ENCODE assay signal across 1 cellular context in the genomic region with DNA sequence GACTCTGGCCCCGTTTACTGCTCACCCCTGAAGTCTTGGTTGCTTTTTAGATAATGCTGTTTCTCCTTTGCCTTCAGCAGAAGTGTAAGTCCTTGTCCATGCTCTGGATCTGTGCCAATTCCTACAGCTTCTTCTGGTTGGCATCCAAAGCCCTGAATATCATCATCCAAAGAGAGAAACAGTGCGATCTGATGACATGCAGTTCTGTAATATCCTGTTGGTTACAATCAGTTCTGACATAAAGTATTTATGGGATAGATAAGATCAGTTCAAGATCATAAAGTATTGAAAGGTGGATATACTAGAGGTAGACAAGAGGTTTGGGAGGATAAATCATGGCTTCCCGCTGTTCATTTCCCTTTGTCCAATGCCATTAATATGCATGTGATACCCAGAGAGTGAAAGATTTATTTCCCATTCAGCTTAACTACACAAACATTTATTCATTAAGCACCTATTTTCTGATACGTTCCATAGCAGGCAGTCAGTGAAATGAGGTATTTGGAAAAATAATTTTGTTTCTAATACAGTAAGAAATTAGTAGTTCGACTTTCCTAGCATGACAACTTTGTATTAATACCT.
TF ChIP-seq lines count a peak whose summit lies in the region.

No MANE protein-coding gene starts in this region.

TF ChIP-seq in SK-N-SH, 30 proteins besides CTCF, POLR2A, EP300 and RAD21 (continued from another document):
- TF ChIP-seq CHD2 (IDR thresholded peaks at IDR 0.05; ENCODE audit: low read length, partially characterized antibody) = no peak
- no peak for TF ChIP-seq MXI1 (IDR thresholded peaks at IDR 0.05; ENCODE audit: low read depth, low read length)
- TF ChIP-seq POLR2AphosphoS5 (IDR thresholded peaks at IDR 0.05; ENCODE audit: low read depth, low read length) = no peak
- TF ChIP-seq, protein P1, sequence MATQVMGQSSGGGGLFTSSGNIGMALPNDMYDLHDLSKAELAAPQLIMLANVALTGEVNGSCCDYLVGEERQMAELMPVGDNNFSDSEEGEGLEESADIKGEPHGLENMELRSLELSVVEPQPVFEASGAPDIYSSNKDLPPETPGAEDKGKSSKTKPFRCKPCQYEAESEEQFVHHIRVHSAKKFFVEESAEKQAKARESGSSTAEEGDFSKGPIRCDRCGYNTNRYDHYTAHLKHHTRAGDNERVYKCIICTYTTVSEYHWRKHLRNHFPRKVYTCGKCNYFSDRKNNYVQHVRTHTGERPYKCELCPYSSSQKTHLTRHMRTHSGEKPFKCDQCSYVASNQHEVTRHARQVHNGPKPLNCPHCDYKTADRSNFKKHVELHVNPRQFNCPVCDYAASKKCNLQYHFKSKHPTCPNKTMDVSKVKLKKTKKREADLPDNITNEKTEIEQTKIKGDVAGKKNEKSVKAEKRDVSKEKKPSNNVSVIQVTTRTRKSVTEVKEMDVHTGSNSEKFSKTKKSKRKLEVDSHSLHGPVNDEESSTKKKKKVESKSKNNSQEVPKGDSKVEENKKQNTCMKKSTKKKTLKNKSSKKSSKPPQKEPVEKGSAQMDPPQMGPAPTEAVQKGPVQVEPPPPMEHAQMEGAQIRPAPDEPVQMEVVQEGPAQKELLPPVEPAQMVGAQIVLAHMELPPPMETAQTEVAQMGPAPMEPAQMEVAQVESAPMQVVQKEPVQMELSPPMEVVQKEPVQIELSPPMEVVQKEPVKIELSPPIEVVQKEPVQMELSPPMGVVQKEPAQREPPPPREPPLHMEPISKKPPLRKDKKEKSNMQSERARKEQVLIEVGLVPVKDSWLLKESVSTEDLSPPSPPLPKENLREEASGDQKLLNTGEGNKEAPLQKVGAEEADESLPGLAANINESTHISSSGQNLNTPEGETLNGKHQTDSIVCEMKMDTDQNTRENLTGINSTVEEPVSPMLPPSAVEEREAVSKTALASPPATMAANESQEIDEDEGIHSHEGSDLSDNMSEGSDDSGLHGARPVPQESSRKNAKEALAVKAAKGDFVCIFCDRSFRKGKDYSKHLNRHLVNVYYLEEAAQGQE (IDR thresholded peaks at IDR 0.05; ENCODE audit: low read depth, low read length) = no peak
- TF ChIP-seq, protein P2, sequence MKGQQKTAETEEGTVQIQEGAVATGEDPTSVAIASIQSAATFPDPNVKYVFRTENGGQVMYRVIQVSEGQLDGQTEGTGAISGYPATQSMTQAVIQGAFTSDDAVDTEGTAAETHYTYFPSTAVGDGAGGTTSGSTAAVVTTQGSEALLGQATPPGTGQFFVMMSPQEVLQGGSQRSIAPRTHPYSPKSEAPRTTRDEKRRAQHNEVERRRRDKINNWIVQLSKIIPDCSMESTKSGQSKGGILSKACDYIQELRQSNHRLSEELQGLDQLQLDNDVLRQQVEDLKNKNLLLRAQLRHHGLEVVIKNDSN (IDR thresholded peaks at IDR 0.05; ENCODE audit: borderline replicate concordance, low read depth) = no peak
- TF ChIP-seq, protein P3, sequence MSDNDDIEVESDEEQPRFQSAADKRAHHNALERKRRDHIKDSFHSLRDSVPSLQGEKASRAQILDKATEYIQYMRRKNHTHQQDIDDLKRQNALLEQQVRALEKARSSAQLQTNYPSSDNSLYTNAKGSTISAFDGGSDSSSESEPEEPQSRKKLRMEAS (IDR thresholded peaks at IDR 0.05; ENCODE audit: low read depth) = no peak
- no peak for TF ChIP-seq TAF1 (IDR thresholded peaks at IDR 0.05; ENCODE audit: borderline replicate concordance, low read depth, low read length)
- no peak for TF ChIP-seq EZH2phosphoT487 (IDR thresholded peaks at IDR 0.05; ENCODE audit: borderline replicate concordance, low read depth)
- TF ChIP-seq, protein P4, sequence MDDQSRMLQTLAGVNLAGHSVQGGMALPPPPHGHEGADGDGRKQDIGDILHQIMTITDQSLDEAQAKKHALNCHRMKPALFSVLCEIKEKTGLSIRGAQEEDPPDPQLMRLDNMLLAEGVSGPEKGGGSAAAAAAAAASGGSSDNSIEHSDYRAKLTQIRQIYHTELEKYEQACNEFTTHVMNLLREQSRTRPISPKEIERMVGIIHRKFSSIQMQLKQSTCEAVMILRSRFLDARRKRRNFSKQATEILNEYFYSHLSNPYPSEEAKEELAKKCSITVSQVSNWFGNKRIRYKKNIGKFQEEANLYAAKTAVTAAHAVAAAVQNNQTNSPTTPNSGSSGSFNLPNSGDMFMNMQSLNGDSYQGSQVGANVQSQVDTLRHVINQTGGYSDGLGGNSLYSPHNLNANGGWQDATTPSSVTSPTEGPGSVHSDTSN (IDR thresholded peaks at IDR 0.05) = peak; percentile 77
- peak; percentile 67; the same call in 1 of the 2 replicates for TF ChIP-seq TCF12 (IDR thresholded peaks at IDR 0.05)
- no peak for TF ChIP-seq YY1 (IDR thresholded peaks at IDR 0.05; ENCODE audit: low read depth)
- no peak for TF ChIP-seq SIN3A (IDR thresholded peaks at IDR 0.05; ENCODE audit: borderline replicate concordance, low read depth, low read length)
- TF ChIP-seq ELF1 (IDR thresholded peaks at IDR 0.05) = no peak
- 0 out of 2 replicates have a peak, but pooled peaks have one; percentile 28 for TF ChIP-seq JUND (IDR thresholded peaks at IDR 0.05)
